Comparison of ENCODE assay signal across 1 cellular context in the genomic region with DNA sequence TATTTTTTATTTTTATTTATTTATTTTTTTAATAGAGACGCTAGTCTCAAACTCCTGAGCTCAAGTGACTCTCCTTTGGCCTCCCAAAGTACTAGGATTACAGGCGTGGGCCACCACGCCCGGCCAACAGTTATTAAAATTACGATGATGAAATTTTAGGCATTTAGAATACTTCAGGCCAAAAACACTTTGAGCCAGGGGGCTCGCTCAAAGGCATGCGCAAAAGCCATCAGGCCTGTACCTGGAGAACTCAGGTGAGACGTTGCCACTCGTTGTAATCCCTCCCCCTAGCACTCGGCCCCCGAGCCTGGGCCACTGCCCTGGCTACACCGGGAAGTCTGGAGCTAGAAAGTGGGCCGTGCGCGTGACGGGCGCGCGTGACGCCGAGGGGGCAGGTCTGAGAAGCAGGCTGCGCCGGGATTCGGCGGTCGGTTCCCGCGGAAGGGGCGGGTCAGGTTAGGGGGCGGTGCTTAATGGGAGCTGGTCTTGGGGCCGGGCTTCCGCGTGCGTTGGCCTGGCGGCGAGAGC.
TF ChIP-seq lines count a peak whose summit lies in the region.

No MANE protein-coding gene starts in this region.

TF ChIP-seq in HepG2, 621 proteins besides CTCF, POLR2A, EP300 and RAD21 (continued from another document and continues in another):
- peak; percentile 95 for TF ChIP-seq NFKBIZ (CRISPR knock-in tag; IDR thresholded peaks at IDR 0.05)
- TF ChIP-seq FOSL2 (CRISPR knock-in tag; IDR thresholded peaks at IDR 0.05), result peak; percentile 72
- no peak for TF ChIP-seq SOX6 (IDR thresholded peaks at IDR 0.05)
- peak; percentile 55 for TF ChIP-seq SOX6 (CRISPR knock-in tag; IDR thresholded peaks at IDR 0.05)
- peak; percentile 95 for TF ChIP-seq JARID2 (CRISPR knock-in tag; IDR thresholded peaks at IDR 0.05; ENCODE audit: insufficient replicate concordance)
- TF ChIP-seq, protein P1, sequence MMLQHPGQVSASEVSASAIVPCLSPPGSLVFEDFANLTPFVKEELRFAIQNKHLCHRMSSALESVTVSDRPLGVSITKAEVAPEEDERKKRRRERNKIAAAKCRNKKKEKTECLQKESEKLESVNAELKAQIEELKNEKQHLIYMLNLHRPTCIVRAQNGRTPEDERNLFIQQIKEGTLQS (CRISPR knock-in tag; IDR thresholded peaks at IDR 0.05), result no peak; the same call in 1 of the 2 replicates
- TF ChIP-seq, protein P2, sequence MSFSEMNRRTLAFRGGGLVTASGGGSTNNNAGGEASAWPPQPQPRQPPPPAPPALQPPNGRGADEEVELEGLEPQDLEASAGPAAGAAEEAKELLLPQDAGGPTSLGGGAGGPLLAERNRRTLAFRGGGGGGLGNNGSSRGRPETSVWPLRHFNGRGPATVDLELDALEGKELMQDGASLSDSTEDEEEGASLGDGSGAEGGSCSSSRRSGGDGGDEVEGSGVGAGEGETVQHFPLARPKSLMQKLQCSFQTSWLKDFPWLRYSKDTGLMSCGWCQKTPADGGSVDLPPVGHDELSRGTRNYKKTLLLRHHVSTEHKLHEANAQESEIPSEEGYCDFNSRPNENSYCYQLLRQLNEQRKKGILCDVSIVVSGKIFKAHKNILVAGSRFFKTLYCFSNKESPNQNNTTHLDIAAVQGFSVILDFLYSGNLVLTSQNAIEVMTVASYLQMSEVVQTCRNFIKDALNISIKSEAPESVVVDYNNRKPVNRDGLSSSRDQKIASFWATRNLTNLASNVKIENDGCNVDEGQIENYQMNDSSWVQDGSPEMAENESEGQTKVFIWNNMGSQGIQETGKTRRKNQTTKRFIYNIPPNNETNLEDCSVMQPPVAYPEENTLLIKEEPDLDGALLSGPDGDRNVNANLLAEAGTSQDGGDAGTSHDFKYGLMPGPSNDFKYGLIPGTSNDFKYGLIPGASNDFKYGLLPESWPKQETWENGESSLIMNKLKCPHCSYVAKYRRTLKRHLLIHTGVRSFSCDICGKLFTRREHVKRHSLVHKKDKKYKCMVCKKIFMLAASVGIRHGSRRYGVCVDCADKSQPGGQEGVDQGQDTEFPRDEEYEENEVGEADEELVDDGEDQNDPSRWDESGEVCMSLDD (CRISPR knock-in tag; IDR thresholded peaks at IDR 0.05; ENCODE audit: borderline replicate concordance), result no peak
- TF ChIP-seq ZSCAN12 (CRISPR knock-in tag; IDR thresholded peaks at IDR 0.05), result no peak
- TF ChIP-seq MAZ (IDR thresholded peaks at IDR 0.05; ENCODE audit: borderline replicate concordance, low read depth, low read length), result peak; percentile 80; the same call in 1 of the 2 replicates
- TF ChIP-seq MAZ (CRISPR knock-in tag; IDR thresholded peaks at IDR 0.05; ENCODE audit: low read depth), result peak; percentile 92; the same call in 1 of the 2 replicates
- peak; percentile 77; the same call in 1 of the 2 replicates for TF ChIP-seq SMYD3 (CRISPR knock-in tag; IDR thresholded peaks at IDR 0.05)
- no peak for TF ChIP-seq ZNF143 (CRISPR knock-in tag; IDR thresholded peaks at IDR 0.05)
- TF ChIP-seq, protein P3, sequence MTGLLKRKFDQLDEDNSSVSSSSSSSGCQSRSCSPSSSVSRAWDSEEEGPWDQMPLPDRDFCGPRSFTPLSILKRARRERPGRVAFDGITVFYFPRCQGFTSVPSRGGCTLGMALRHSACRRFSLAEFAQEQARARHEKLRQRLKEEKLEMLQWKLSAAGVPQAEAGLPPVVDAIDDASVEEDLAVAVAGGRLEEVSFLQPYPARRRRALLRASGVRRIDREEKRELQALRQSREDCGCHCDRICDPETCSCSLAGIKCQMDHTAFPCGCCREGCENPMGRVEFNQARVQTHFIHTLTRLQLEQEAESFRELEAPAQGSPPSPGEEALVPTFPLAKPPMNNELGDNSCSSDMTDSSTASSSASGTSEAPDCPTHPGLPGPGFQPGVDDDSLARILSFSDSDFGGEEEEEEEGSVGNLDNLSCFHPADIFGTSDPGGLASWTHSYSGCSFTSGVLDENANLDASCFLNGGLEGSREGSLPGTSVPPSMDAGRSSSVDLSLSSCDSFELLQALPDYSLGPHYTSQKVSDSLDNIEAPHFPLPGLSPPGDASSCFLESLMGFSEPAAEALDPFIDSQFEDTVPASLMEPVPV (CRISPR knock-in tag; IDR thresholded peaks at IDR 0.05), result peak; percentile 50; the same call in 1 of the 2 replicates
- TF ChIP-seq, protein P4, sequence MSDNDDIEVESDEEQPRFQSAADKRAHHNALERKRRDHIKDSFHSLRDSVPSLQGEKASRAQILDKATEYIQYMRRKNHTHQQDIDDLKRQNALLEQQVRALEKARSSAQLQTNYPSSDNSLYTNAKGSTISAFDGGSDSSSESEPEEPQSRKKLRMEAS (IDR thresholded peaks at IDR 0.05), result peak; percentile 93
- TF ChIP-seq, protein P5, sequence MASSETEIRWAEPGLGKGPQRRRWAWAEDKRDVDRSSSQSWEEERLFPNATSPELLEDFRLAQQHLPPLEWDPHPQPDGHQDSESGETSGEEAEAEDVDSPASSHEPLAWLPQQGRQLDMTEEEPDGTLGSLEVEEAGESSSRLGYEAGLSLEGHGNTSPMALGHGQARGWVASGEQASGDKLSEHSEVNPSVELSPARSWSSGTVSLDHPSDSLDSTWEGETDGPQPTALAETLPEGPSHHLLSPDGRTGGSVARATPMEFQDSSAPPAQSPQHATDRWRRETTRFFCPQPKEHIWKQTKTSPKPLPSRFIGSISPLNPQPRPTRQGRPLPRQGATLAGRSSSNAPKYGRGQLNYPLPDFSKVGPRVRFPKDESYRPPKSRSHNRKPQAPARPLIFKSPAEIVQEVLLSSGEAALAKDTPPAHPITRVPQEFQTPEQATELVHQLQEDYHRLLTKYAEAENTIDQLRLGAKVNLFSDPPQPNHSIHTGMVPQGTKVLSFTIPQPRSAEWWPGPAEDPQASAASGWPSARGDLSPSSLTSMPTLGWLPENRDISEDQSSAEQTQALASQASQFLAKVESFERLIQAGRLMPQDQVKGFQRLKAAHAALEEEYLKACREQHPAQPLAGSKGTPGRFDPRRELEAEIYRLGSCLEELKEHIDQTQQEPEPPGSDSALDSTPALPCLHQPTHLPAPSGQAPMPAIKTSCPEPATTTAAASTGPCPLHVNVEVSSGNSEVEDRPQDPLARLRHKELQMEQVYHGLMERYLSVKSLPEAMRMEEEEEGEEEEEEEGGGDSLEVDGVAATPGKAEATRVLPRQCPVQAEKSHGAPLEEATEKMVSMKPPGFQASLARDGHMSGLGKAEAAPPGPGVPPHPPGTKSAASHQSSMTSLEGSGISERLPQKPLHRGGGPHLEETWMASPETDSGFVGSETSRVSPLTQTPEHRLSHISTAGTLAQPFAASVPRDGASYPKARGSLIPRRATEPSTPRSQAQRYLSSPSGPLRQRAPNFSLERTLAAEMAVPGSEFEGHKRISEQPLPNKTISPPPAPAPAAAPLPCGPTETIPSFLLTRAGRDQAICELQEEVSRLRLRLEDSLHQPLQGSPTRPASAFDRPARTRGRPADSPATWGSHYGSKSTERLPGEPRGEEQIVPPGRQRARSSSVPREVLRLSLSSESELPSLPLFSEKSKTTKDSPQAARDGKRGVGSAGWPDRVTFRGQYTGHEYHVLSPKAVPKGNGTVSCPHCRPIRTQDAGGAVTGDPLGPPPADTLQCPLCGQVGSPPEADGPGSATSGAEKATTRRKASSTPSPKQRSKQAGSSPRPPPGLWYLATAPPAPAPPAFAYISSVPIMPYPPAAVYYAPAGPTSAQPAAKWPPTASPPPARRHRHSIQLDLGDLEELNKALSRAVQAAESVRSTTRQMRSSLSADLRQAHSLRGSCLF (CRISPR knock-in tag; IDR thresholded peaks at IDR 0.05; ENCODE audit: borderline replicate concordance), result peak; percentile 48; the same call in 1 of the 2 replicates
- no peak for TF ChIP-seq ZBTB42 (CRISPR knock-in tag; IDR thresholded peaks at IDR 0.05)
- TF ChIP-seq, protein P6, sequence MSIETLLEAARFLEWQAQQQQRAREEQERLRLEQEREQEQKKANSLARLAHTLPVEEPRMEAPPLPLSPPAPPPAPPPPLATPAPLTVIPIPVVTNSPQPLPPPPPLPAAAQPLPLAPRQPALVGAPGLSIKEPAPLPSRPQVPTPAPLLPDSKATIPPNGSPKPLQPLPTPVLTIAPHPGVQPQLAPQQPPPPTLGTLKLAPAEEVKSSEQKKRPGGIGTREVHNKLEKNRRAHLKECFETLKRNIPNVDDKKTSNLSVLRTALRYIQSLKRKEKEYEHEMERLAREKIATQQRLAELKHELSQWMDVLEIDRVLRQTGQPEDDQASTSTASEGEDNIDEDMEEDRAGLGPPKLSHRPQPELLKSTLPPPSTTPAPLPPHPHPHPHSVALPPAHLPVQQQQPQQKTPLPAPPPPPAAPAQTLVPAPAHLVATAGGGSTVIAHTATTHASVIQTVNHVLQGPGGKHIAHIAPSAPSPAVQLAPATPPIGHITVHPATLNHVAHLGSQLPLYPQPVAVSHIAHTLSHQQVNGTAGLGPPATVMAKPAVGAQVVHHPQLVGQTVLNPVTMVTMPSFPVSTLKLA (IDR thresholded peaks at IDR 0.05), result peak; percentile 66; the same call in 1 of the 2 replicates
- no peak for TF ChIP-seq FOXJ3 (CRISPR knock-in tag; IDR thresholded peaks at IDR 0.05; ENCODE audit: borderline replicate concordance)
- TF ChIP-seq ATF7-NPFF (CRISPR knock-in tag; IDR thresholded peaks at IDR 0.05; ENCODE audit: low read depth), result peak; percentile 79; the same call in 1 of the 2 replicates
- TF ChIP-seq ZNF318 (CRISPR knock-in tag; IDR thresholded peaks at IDR 0.05), result 0 out of 2 replicates have a peak, but pooled peaks have one; percentile 69
- TF ChIP-seq HDAC1 (CRISPR knock-in tag; IDR thresholded peaks at IDR 0.05), result peak; percentile 76
- no peak for TF ChIP-seq SMARCC2 (IDR thresholded peaks at IDR 0.05)
- TF ChIP-seq ZNF660 (CRISPR knock-in tag; IDR thresholded peaks at IDR 0.05; ENCODE audit: borderline replicate concordance, low read depth), result no peak
- peak; percentile 81; the same call in 1 of the 2 replicates for TF ChIP-seq ZBTB20 (CRISPR knock-in tag; IDR thresholded peaks at IDR 0.05; ENCODE audit: borderline replicate concordance, low read depth)
- no peak for TF ChIP-seq PRDM4 (CRISPR knock-in tag; IDR thresholded peaks at IDR 0.05; ENCODE audit: borderline replicate concordance)
- TF ChIP-seq IKZF4 (CRISPR knock-in tag; IDR thresholded peaks at IDR 0.05; ENCODE audit: borderline replicate concordance, low read depth, not compliant biosample characterization), result peak; percentile 89
- TF ChIP-seq MEIS2 (CRISPR knock-in tag; IDR thresholded peaks at IDR 0.05), result 0 out of 2 replicates have a peak, but pooled peaks have one; percentile 51
- TF ChIP-seq ZNF367 (CRISPR knock-in tag; IDR thresholded peaks at IDR 0.05; ENCODE audit: borderline replicate concordance), result no peak
